8 cellular contexts compared by ENCODE assay signal in genomic region chr14:102363182-102363952, GRCh38. TPM values are rescaled to one million over a fixed set of nuclear protein-coding genes. Genes with fewer than 3 reads are reported as not detected.
DNase-seq lines count a peak whose midpoint lies in the region; ATAC-seq and TF ChIP-seq lines count a peak whose summit lies in the region.

No MANE protein-coding gene starts in this region.

- H3K27ac ChIP-seq in adrenal gland (peak overlapping the region in 4 of 5 donors; percentile 59 to 89 (median 83)), right atrium auricular region (peak overlapping the region; percentile 96 to 97)

- DNase-seq in NCI-H524 (lab: John Stamatoyannopoulos, UW) (peak; percentile 53 to 54), NCI-H524 treated with DMSO at 0.1 percent for 48 hours (lab: John Stamatoyannopoulos, UW) (no peak), NCI-H82 (lab: John Stamatoyannopoulos, UW) (peak; percentile 68), adrenal gland (peak in 5 of 7 donors; percentile 44 to 72 (median 57)), right atrium auricular region (ENCODE audit: low spot score) (peak; percentile 76), renal cortical epithelial cell (ENCODE audit: low read depth) (peak; percentile 31), NCI-H1436 treated with DMSO at 0.1 percent for 48 hours (lab: John Stamatoyannopoulos, UW) (no peak)

- H3K4me3 ChIP-seq in adrenal gland: peak overlapping the region; percentile 78 to 99 (median 91)
- peak overlapping the region; percentile 83 to 98 for H3K4me3 ChIP-seq in right atrium auricular region

- intact Hi-C loops in adrenal gland (cut with DNase I): no loop called here

- 2 to 7% (median 4%) methylated on average over 19 to 52 of the region's 53 CpGs for whole genome bisulfite sequencing in adrenal gland, 4 donors

- TF ChIP-seq CTCF in adrenal gland (IDR thresholded peaks at IDR 0.05) (no peak), right atrium auricular region (IDR thresholded peaks at IDR 0.05) (no peak)

- peak in 1 of 2 donors; percentile 3 for TF ChIP-seq POLR2A in adrenal gland (IDR thresholded peaks at IDR 0.05)

- peaks cover 0 to 8% of the 10 kb centered on the region in 2 donors for H3K36me3 ChIP-seq in adrenal gland (replicated peaks in 1 of 2)
- no peaks in the 10 kb centered on the region for H3K36me3 ChIP-seq in right atrium auricular region

- H3K27me3 ChIP-seq in adrenal gland: no peaks in the 10 kb centered on the region
- no peaks in the 10 kb centered on the region for H3K27me3 ChIP-seq in right atrium auricular region

- peak; percentile 27 for ATAC-seq in HG02759 (IDR thresholded peaks at IDR 0.05; ENCODE audit: unreplicated experiment)

- no peaks in the 10 kb centered on the region for H3K9me3 ChIP-seq in adrenal gland (replicated peaks in 1 of 3)
- H3K9me3 ChIP-seq in right atrium auricular region: no peaks in the 10 kb centered on the region

- H3K4me1 ChIP-seq in adrenal gland (replicated peaks in 1 of 2) (peaks cover 9 to 20% of the 10 kb centered on the region in 2 donors), right atrium auricular region (peaks cover 0 to 26% of the 10 kb centered on the region in 2 donors)

RNA-seq across cellular contexts. Expression of gene TECPR2, which starts 0.6 kb away (rescaled TPM):
- total RNA-seq in adrenal gland: 10 to 100 TPM; 12.0 to 74.3 (median 27.4) TPM
- 10 to 100 TPM in 1 of 3 donors, 1 to 10 TPM in 2; 5.1 to 12.1 (median 8.3) TPM for polyA plus RNA-seq in adrenal gland
- total RNA-seq in right atrium auricular region: 10 to 100 TPM; 13.2 to 15.5 TPM
- total RNA-seq in renal cortical epithelial cell: 13.7 and 40.1 TPM in 2 replicates

RNA-seq across cellular contexts. Expression of gene CINP, which starts 0.7 kb away (rescaled TPM):
- total RNA-seq in adrenal gland (10 to 100 TPM; 38.3 to 76.0 (median 41.5) TPM), right atrium auricular region (10 to 100 TPM; 25.0 to 31.3 TPM), renal cortical epithelial cell (36.0 and 45.5 TPM in 2 replicates)
- 10 to 100 TPM; 39.2 to 92.6 (median 86.6) TPM for polyA plus RNA-seq in adrenal gland

RNA-seq across cellular contexts. Expression of gene ZNF839, which starts 43.8 kb away (rescaled TPM):
- total RNA-seq in adrenal gland (10 to 100 TPM in 6 of 8 donors, 1 to 10 TPM in 2; 7.4 to 23.1 (median 14.1) TPM), right atrium auricular region (1 to 10 TPM; 6.4 to 7.8 TPM), renal cortical epithelial cell (11.1 and 12.5 TPM in 2 replicates)
- polyA plus RNA-seq in adrenal gland: 10 to 100 TPM in 2 of 3 donors, 1 to 10 TPM in 1; 7.8 to 28.2 (median 27.6) TPM

RNA-seq across cellular contexts. Expression of gene MOK, which starts 58.4 kb away (rescaled TPM):
- total RNA-seq in adrenal gland (10 to 100 TPM; 10.1 to 33.1 (median 16.4) TPM), right atrium auricular region (10 to 100 TPM; 10.1 to 22.9 TPM), renal cortical epithelial cell (11.6 and 18.2 TPM in 2 replicates)
- polyA plus RNA-seq in adrenal gland: 10 to 100 TPM; 15.4 to 54.4 (median 38.5) TPM

Comparison
In these comparisons a context has a peak if more than half of its experiments do, and no peak if none do; other contexts are left out.
1. DNase-seq: peak in NCI-H524 (2 of 2), NCI-H82 (single experiment), adrenal gland (5 of 7), right atrium auricular region (single experiment) and renal cortical epithelial cell (single experiment); none in NCI-H524 treated with DMSO at 0.1 percent for 48 hours (single experiment) and NCI-H1436 treated with DMSO at 0.1 percent for 48 hours (single experiment).